21 cellular contexts compared by ENCODE assay signal in genomic region chr7:151347200-151347599, GRCh38. TPM values are rescaled to one million over a fixed set of nuclear protein-coding genes. Genes with fewer than 3 reads are reported as not detected.
DNase-seq lines count a peak whose midpoint lies in the region; ATAC-seq, FAIRE-seq and TF ChIP-seq lines count a peak whose summit lies in the region.
"Had no signal": no experiment of that assay in that cellular context is flagged by ENCODE, and none has a peak within 500 bp of the region (broad histone marks: within the 10 kb centered on the region; RNA-seq: fewer than 3 reads in every experiment).

No MANE protein-coding gene starts in this region.

- no peak overlapping the region for H2AFZ ChIP-seq in K562 (ENCODE audit: low read depth, low read length)

- no peak for TF ChIP-seq CTCF in K562 (IDR thresholded peaks at IDR 0.05 in 2 of 3, conservative IDR thresholded peaks at IDR 0.05 in 1 of 3; ENCODE audit: insufficient read depth in 2 of 3, low read depth in 1 of 3, low read length in 3 of 3)
- TF ChIP-seq CTCF in tibial artery (IDR thresholded peaks at IDR 0.05): no peak

- no peaks in the 10 kb centered on the region for H3K27me3 ChIP-seq in K562 (ENCODE audit: control insufficient read depth in 2 of 2, insufficient read depth in 2 of 2, low read length in 2 of 2)
- no peaks in the 10 kb centered on the region for H3K27me3 ChIP-seq in tibial artery
- H3K27me3 ChIP-seq: BE2C had no signal

- H3K9me3 ChIP-seq in K562 (replicated peaks; ENCODE audit: control insufficient read depth, insufficient read depth, low read depth, low read length) (no peaks in the 10 kb centered on the region), tibial artery (no peaks in the 10 kb centered on the region)
- H3K9me3 ChIP-seq: BE2C had no signal

- H3K27me3 Mint-ChIP-seq in activated CD4-positive, alpha-beta T cell treated with anti-CD3 and anti-CD28 coated beads, Interleukin-2, amount 10 ng/mL, durations not matched to agents 24 days and 14 days: no peaks in the 10 kb centered on the region
- H3K27me3 Mint-ChIP-seq in activated naive CD8-positive, alpha-beta T cell: no peaks in the 10 kb centered on the region
- H3K27me3 Mint-ChIP-seq in activated naive CD8-positive, alpha-beta T cell treated with anti-CD3 and anti-CD28 coated beads for 36 hours: no peaks in the 10 kb centered on the region

- CTCF ChIA-PET in K562 (lab: Yijun Ruan, JAX; ENCODE audit: low intra/inter-chr PET ratio): no interaction called here

- H3K9me3 Mint-ChIP-seq in activated CD4-positive, alpha-beta T cell treated with anti-CD3 and anti-CD28 coated beads, Interleukin-2, amount 10 ng/mL, durations not matched to agents 24 days and 14 days: no peaks in the 10 kb centered on the region
- no peaks in the 10 kb centered on the region for H3K9me3 Mint-ChIP-seq in activated naive CD8-positive, alpha-beta T cell (ENCODE audit: low read depth)
- H3K9me3 Mint-ChIP-seq in activated naive CD8-positive, alpha-beta T cell treated with anti-CD3 and anti-CD28 coated beads for 36 hours: no peaks in the 10 kb centered on the region
- H3K9me3 Mint-ChIP-seq: CD8-positive, alpha-beta T cell; H9 had no signal

- H3K4me1 Mint-ChIP-seq in activated CD4-positive, alpha-beta T cell treated with anti-CD3 and anti-CD28 coated beads, Interleukin-2, amount 10 ng/mL, durations not matched to agents 24 days and 14 days: peaks cover 45% of the 10 kb centered on the region
- H3K4me1 Mint-ChIP-seq in activated naive CD8-positive, alpha-beta T cell (ENCODE audit: low read depth): peaks cover 61% of the 10 kb centered on the region
- H3K4me1 Mint-ChIP-seq in activated naive CD8-positive, alpha-beta T cell treated with anti-CD3 and anti-CD28 coated beads for 36 hours: peaks cover 59% of the 10 kb centered on the region

- H3K4me3 Mint-ChIP-seq in activated CD4-positive, alpha-beta T cell treated with anti-CD3 and anti-CD28 coated beads, Interleukin-2, amount 10 ng/mL, durations not matched to agents 24 days and 14 days: no peak overlapping the region
- no peak overlapping the region for H3K4me3 Mint-ChIP-seq in activated naive CD8-positive, alpha-beta T cell
- no peak overlapping the region for H3K4me3 Mint-ChIP-seq in activated naive CD8-positive, alpha-beta T cell treated with anti-CD3 and anti-CD28 coated beads for 36 hours
- H3K4me3 Mint-ChIP-seq: CD8-positive, alpha-beta T cell; H9 had no signal

- BruUV-seq in K562 (replicated peaks; lab: Mats Ljungman, UMichigan): no TSS peak

- H3K4me3 ChIP-seq in K562 (no peak overlapping the region), tibial artery (no peak overlapping the region)

- TF ChIP-seq POLR2A in K562 (conservative IDR thresholded peaks at IDR 0.05): no peak

- no peak for TF ChIP-seq RAD21 in K562 (CRISPR knock-in tag; conservative IDR thresholded peaks at IDR 0.05 in 1 of 2, IDR thresholded peaks at IDR 0.05 in 1 of 2)

- POLR2A ChIA-PET in K562 (lab: Yijun Ruan, JAX): no interaction called here

- no peak overlapping the region for H3K27ac ChIP-seq in K562 (ENCODE audit: extremely low read depth, low read depth, low read length)
- H3K27ac ChIP-seq in tibial artery: no peak overlapping the region
- H3K27ac ChIP-seq: C4-2B had no signal

- H3K79me2 ChIP-seq in K562 (ENCODE audit: control insufficient read depth, insufficient read depth, low read length): peaks cover 15% of the 10 kb centered on the region

- peak overlapping the region; percentile 20 for H3K27ac Mint-ChIP-seq in activated CD4-positive, alpha-beta T cell treated with anti-CD3 and anti-CD28 coated beads, Interleukin-2, amount 10 ng/mL, durations not matched to agents 24 days and 14 days
- H3K27ac Mint-ChIP-seq in activated naive CD8-positive, alpha-beta T cell: peak overlapping the region; percentile 83
- no peak overlapping the region for H3K27ac Mint-ChIP-seq in activated naive CD8-positive, alpha-beta T cell treated with anti-CD3 and anti-CD28 coated beads for 36 hours
- H3K27ac Mint-ChIP-seq: H9 had no signal

- H3K36me3 ChIP-seq in K562 (ENCODE audit: control insufficient read depth, insufficient read depth, low read length) (peaks cover 67% of the 10 kb centered on the region), tibial artery (peaks cover 41 to 58% (median 53%) of the 10 kb centered on the region in 3 donors)

- FAIRE-seq in K562 (lab: Jason Lieb, UNC): no peak
- FAIRE-seq: D721Med, G401.6, GM12891, GM19239 had no signal

- no peak for DNase-seq in activated CD4-positive, alpha-beta T cell treated with anti-CD3 and anti-CD28 coated beads, Interleukin-2, amount 10 ng/mL, durations not matched to agents 24 days and 14 days
- no peak for DNase-seq in activated CD4-positive, alpha-beta T cell treated with anti-CD3 and anti-CD28 coated beads, Interleukin-2, amount 50 U/mL, for 1 hour
- DNase-seq in activated naive CD8-positive, alpha-beta T cell treated with anti-CD3 and anti-CD28 coated beads for 36 hours: no peak
- DNase-seq in K562 (ENCODE audit: extremely low read depth in 1 of 4, low spot score in 3 of 4) (no peak), tibial artery (no peak), NCI-H1092 (lab: John Stamatoyannopoulos, UW) (no peak)
- DNase-seq: 8988T; BE2C; CD8-positive, alpha-beta T cell; COR-L47; DMS153; DMS79 treated with DMSO at 0.1 percent for 48 hours; EL; GOT3; H9 had no signal

- intact Hi-C loops in activated CD4-positive, alpha-beta T cell treated with anti-CD3 and anti-CD28 coated beads, Interleukin-2, amount 10 ng/mL, durations not matched to agents 24 days and 14 days (cut with micrococcal nuclease): loop anchor here (10.0 kb wide), 2 partner anchors 288 to 592 kb away; no protein-coding TSS in a partner anchor
- intact Hi-C loops in K562 (cut with micrococcal nuclease): no loop called here
- intact Hi-C loops in tibial artery (cut with DNase I; ENCODE audit: low total_unique reads): loop anchor here (5.0 kb wide), 1 partner anchor 35 kb away; no protein-coding TSS in a partner anchor

- no peak overlapping the region for H3K4me2 ChIP-seq in K562 (ENCODE audit: insufficient read depth, low read length)

- H3K4me1 ChIP-seq in K562 (replicated peaks in 1 of 2; ENCODE audit: control insufficient read depth in 2 of 2, insufficient read depth in 2 of 2, low read length in 2 of 2) (peaks cover 4 to 17% of the 10 kb centered on the region in 2 experiments; a peak in 4 of 5 replicates), tibial artery (peaks cover 0 to 27% (median 16%) of the 10 kb centered on the region in 4 donors)

- ATAC-seq in K562: no peak
- ATAC-seq: CD8-positive, alpha-beta T cell had no signal

- TF ChIP-seq EP300 in K562 (IDR thresholded peaks at IDR 0.05; ENCODE audit: low read length): no peak

- H3K9me1 ChIP-seq in K562 (ENCODE audit: control insufficient read depth, insufficient read depth, low read length): no peaks in the 10 kb centered on the region

- in situ Hi-C loops in K562 (cut with MboI): no loop called here

- WGBS in K562 (ENCODE audit: insufficient coverage, low coverage, missing lambda C conversion rate): 95% methylated on average over 6 of the region's 6 CpGs

- peaks cover 32% of the 10 kb centered on the region for H3K36me3 Mint-ChIP-seq in activated CD4-positive, alpha-beta T cell treated with anti-CD3 and anti-CD28 coated beads, Interleukin-2, amount 10 ng/mL, durations not matched to agents 24 days and 14 days (ENCODE audit: low read depth)
- H3K36me3 Mint-ChIP-seq in activated naive CD8-positive, alpha-beta T cell: peaks cover 8% of the 10 kb centered on the region
- peaks cover 42% of the 10 kb centered on the region for H3K36me3 Mint-ChIP-seq in activated naive CD8-positive, alpha-beta T cell treated with anti-CD3 and anti-CD28 coated beads for 36 hours

- H4K20me1 ChIP-seq in K562 (replicated peaks; ENCODE audit: control insufficient read depth, insufficient read depth, low read length): no peaks in the 10 kb centered on the region

- H3K9ac ChIP-seq in K562 (ENCODE audit: insufficient read depth in 1 of 2, low read depth in 2 of 2, low read length in 2 of 2): no peak overlapping the region

TF ChIP-seq in K562, 482 proteins besides CTCF, POLR2A, EP300 and RAD21 (continues in another document):
- peak; percentile 40 for TF ChIP-seq ZNF121 (CRISPR knock-in tag; conservative IDR thresholded peaks at IDR 0.05)

RNA-seq across cellular contexts. Expression of gene NUB1, which starts 5.6 kb away (rescaled TPM):
- 36.5 and 40.4 TPM in 2 replicates for total RNA-seq in activated CD4-positive, alpha-beta T cell treated with anti-CD3 and anti-CD28 coated beads, Interleukin-2, amount 10 ng/mL, durations not matched to agents 24 days and 14 days
- 10 to 100 TPM; 51.2 to 51.6 TPM for total RNA-seq in activated naive CD8-positive, alpha-beta T cell treated with anti-CD3 and anti-CD28 coated beads for 36 hours
- total RNA-seq in K562 (2011; cell fraction: chromatin; rRNA removed; ENCODE audit: low replicate concordance): 62.3 and 136 TPM in 2 replicates
- 36.0 and 40.3 TPM in 2 replicates for total RNA-seq in K562 (2011; cell fraction: nucleolus; rRNA removed)
- total RNA-seq in K562 (2011; cell fraction: nucleoplasm; rRNA removed): 73.5 and 98.2 TPM in 2 replicates
- total RNA-seq in K562 (2014; rRNA removed): 67.8 and 89.7 TPM in 2 replicates
- 75.8 and 103 TPM in 2 replicates for total RNA-seq in K562 (2014; rRNA removed; fragmentation: Illumina TruSeq; extraction: Trizol)
- total RNA-seq in K562 (2015; rRNA removed; fragmentation: Illumina TruSeq; extraction: Trizol): 101 and 114 TPM in 2 replicates
- total RNA-seq in K562 (2021): 55.3 and 58.0 TPM in 2 replicates
- 57.8 and 85.2 TPM in 2 replicates for polyA plus RNA-seq in K562 (2011; rRNA removed)
- 52.6 and 53.7 TPM in 2 replicates for polyA plus RNA-seq in K562 (2011; cell fraction: cytosol; rRNA removed)
- polyA plus RNA-seq in K562 (2011; cell fraction: nucleus; rRNA removed): 57.7 and 63.4 TPM in 2 replicates
- polyA plus RNA-seq in K562 (2012): 81.3 and 105 TPM in 2 replicates
- 86.5 and 159 TPM in 2 replicates for polyA plus RNA-seq in K562 (2014; fragmentation: Illumina TruSeq; extraction: Trizol)
- 10 to 100 TPM; 43.2 to 63.4 TPM for polyA plus RNA-seq in K562 (2014; fragmentation: Nextera tagmentation; extraction: Ambion mirVana)
- polyA plus RNA-seq in K562 (2014; rRNA removed): 81.6 and 99.3 TPM in 2 replicates
- 47.7 and 54.1 TPM in 2 replicates for polyA minus RNA-seq in K562 (2011; rRNA and poly(A)+ RNA removed)
- 25.1 and 34.5 TPM in 2 replicates for polyA minus RNA-seq in K562 (2011; cell fraction: cytosol; rRNA and poly(A)+ RNA removed)
- polyA minus RNA-seq in K562 (2011; cell fraction: nucleus; rRNA and poly(A)+ RNA removed): 26.9 and 36.3 TPM in 2 replicates
